21 cellular contexts compared by ENCODE assay signal in genomic region chr2:207663870-207664545, GRCh38. TPM values are rescaled to one million over a fixed set of nuclear protein-coding genes. Genes with fewer than 3 reads are reported as not detected.
DNase-seq lines count a peak whose midpoint lies in the region; ATAC-seq, FAIRE-seq and TF ChIP-seq lines count a peak whose summit lies in the region.
"Had no signal": no experiment of that assay in that cellular context is flagged by ENCODE, and none has a peak within 500 bp of the region (broad histone marks: within the 10 kb centered on the region; RNA-seq: fewer than 3 reads in every experiment).

No MANE protein-coding gene starts in this region.

- H3K4me3 ChIP-seq in LNCaP clone FGC (ENCODE audit: low read depth, low read length), result no peak overlapping the region
- H3K4me3 ChIP-seq in GM12878, result peak overlapping the region; percentile 42
- H3K4me3 ChIP-seq: BLaER1, GM23248, heart right ventricle, psoas muscle, upper lobe of left lung had no signal

- no peak overlapping the region for H3K27ac Mint-ChIP-seq in nephron progenitor cell
- H3K27ac Mint-ChIP-seq: effector memory CD8-positive, alpha-beta T cell had no signal

- peaks cover 10% of the 10 kb centered on the region for H3K4me1 ChIP-seq in GM12878 (ENCODE audit: control insufficient read depth, insufficient read depth, low read length)
- H3K4me1 ChIP-seq: heart right ventricle, psoas muscle, upper lobe of left lung had no signal

- H3K27me3 ChIP-seq in GM12878 (replicated peaks in 1 of 2; ENCODE audit: control insufficient read depth in 2 of 2, insufficient read depth in 2 of 2, low read length in 1 of 2), result no peaks in the 10 kb centered on the region
- H3K27me3 ChIP-seq: BLaER1, heart right ventricle, upper lobe of left lung had no signal

- no peak for FAIRE-seq in GM12878 (lab: Jason Lieb, UNC)
- FAIRE-seq: RCC 7860 had no signal

- H2AFZ ChIP-seq in GM12878 (ENCODE audit: control insufficient read depth, low read depth, low read length), result peak overlapping the region; percentile 83
- H2AFZ ChIP-seq: GM23248 had no signal

- CTCF ChIA-PET in GM12878 (lab: Yijun Ruan, JAX), result interaction anchor here (1.2 to 3.3 kb wide), 4 partner anchors 37 to 400 kb away, joined by 3 to 17 read pairs (median 3); partner anchors contain the start of gene METTL21A

- 49% methylated on average over 4 of the region's 5 CpGs for WGBS in GM12878 (ENCODE audit: insufficient coverage, insufficient replicate concordance, low lambda C conversion rate, missing lambda C conversion rate)

- in situ Hi-C loops in GM12878 (cut with MboI), result no loop called here

- H3K4me2 ChIP-seq in GM12878 (ENCODE audit: control insufficient read depth, insufficient read depth), result peak overlapping the region; percentile 64
- H3K4me2 ChIP-seq: BLaER1 had no signal

- TSS peak; percentile 71 for BruUV-seq in GM12878 (replicated peaks; lab: Mats Ljungman, UMichigan)

- no peaks in the 10 kb centered on the region for H3K36me3 ChIP-seq in GM12878 (ENCODE audit: control insufficient read depth in 2 of 2, insufficient read depth in 2 of 2, low read length in 1 of 2)
- H3K36me3 ChIP-seq: BLaER1, heart right ventricle, upper lobe of left lung had no signal

- no peaks in the 10 kb centered on the region for H4K20me1 ChIP-seq in GM12878 (ENCODE audit: control insufficient read depth, insufficient read depth)
- H4K20me1 ChIP-seq: BLaER1 had no signal

- TF ChIP-seq CTCF in LNCaP clone FGC (IDR thresholded peaks at IDR 0.05; ENCODE audit: control insufficient read depth, extremely low read depth, insufficient read depth) (no peak), GM12878 (IDR thresholded peaks at IDR 0.05 in 2 of 3, conservative IDR thresholded peaks at IDR 0.05 in 1 of 3; ENCODE audit: control insufficient read depth in 2 of 3, extremely low read depth in 1 of 3, insufficient read depth in 1 of 3, low read depth in 3 of 3, low read length in 3 of 3) (no peak), nephron progenitor cell (IDR thresholded peaks at IDR 0.05) (no peak)

- POLR2A ChIA-PET in GM12878 (lab: Charles Lee), result interaction anchor here (0.8 to 1.1 kb wide), 5 partner anchors 30 to 56 kb away, joined by 3 read pairs; partner anchors contain the start of gene METTL21A

- no peak for TF ChIP-seq POLR2A in GM12878 (IDR thresholded peaks at IDR 0.05; ENCODE audit: low read depth, low read length)

- SMC1A ChIA-PET in GM12878 (lab: Charles Lee; ENCODE audit: uncharacterized antibody, unreplicated experiment), result interaction anchor here (1.2 to 1.9 kb wide), 6 partner anchors 37 to 73 kb away, joined by 3 to 7 read pairs (median 4); no protein-coding TSS in a partner anchor

- H3K9me3 Mint-ChIP-seq in nephron progenitor cell, result no peaks in the 10 kb centered on the region
- H3K9me3 Mint-ChIP-seq: effector memory CD8-positive, alpha-beta T cell had no signal

- H3K79me2 ChIP-seq in GM12878 (ENCODE audit: control insufficient read depth, insufficient read depth, low read length), result peaks cover 5% of the 10 kb centered on the region; the same call in 1 of the 2 replicates

- peak overlapping the region; percentile 61 for H3K27ac ChIP-seq in GM12878 (ENCODE audit: control insufficient read depth, insufficient read depth)
- H3K27ac ChIP-seq: BLaER1, GM23248, heart right ventricle, psoas muscle, upper lobe of left lung had no signal

- no peak for TF ChIP-seq RAD21 in GM12878 (IDR thresholded peaks at IDR 0.05; ENCODE audit: insufficient read depth, low read depth, low read length)

- H3K4me1 Mint-ChIP-seq in nephron progenitor cell, result peaks cover 9% of the 10 kb centered on the region

- no peak overlapping the region; the same call in 1 of the 2 replicates for H3K9ac ChIP-seq in GM12878 (ENCODE audit: control insufficient read depth, insufficient read depth, low read length)
- H3K9ac ChIP-seq: BLaER1, GM23248 had no signal

- peaks cover 3% of the 10 kb centered on the region for H3K27me3 Mint-ChIP-seq in nephron progenitor cell (ENCODE audit: low read depth, poor library complexity)
- H3K27me3 Mint-ChIP-seq: effector memory CD8-positive, alpha-beta T cell had no signal

- H3K36me3 Mint-ChIP-seq in nephron progenitor cell (ENCODE audit: low read depth), result no peaks in the 10 kb centered on the region

- RAD21 ChIA-PET in GM12878 (lab: Charles Lee; ENCODE audit: unreplicated experiment), result interaction anchor here (1.0 to 2.3 kb wide), 5 partner anchors 12 to 58 kb away, joined by 3 to 10 read pairs (median 4); partner anchors contain the start of gene CCNYL1

- TF ChIP-seq EP300 in GM12878 (IDR thresholded peaks at IDR 0.05; ENCODE audit: borderline replicate concordance in 1 of 2, control insufficient read depth in 1 of 2, low read depth in 2 of 2, low read length in 2 of 2), result no peak

- ATAC-seq in GM12878, result no peak
- no peak for ATAC-seq in GM18870 (IDR thresholded peaks at IDR 0.05; ENCODE audit: unreplicated experiment)
- ATAC-seq: effector memory CD8-positive, alpha-beta T cell; heart right ventricle; psoas muscle had no signal

- no peaks in the 10 kb centered on the region for H3K9me3 ChIP-seq in GM12878 (replicated peaks; ENCODE audit: control insufficient read depth, insufficient read depth, low read length)
- H3K9me3 ChIP-seq: BLaER1, heart right ventricle, psoas muscle, upper lobe of left lung had no signal

- intact Hi-C loops in GM12878 (cut with micrococcal nuclease; ENCODE audit: unreplicated experiment), result loop anchor here (2.0 kb wide), 1 partner anchor 133 kb away; no protein-coding TSS in a partner anchor

- H3K4me3 Mint-ChIP-seq in nephron progenitor cell, result no peak overlapping the region
- H3K4me3 Mint-ChIP-seq: effector memory CD8-positive, alpha-beta T cell had no signal

- DNase-seq in DMS79 treated with DMSO at 0.1 percent for 48 hours (lab: John Stamatoyannopoulos, UW) (peak; percentile 64), LNCaP clone FGC (ENCODE audit: low read depth) (peak; percentile 37), NCI-H2196 (lab: John Stamatoyannopoulos, UW; ENCODE audit: unreplicated experiment) (peak; percentile 33), GM12878 (ENCODE audit: low read depth, low spot score) (no peak), nephron progenitor cell (no peak), mucosa of gallbladder (ENCODE audit: low spot score) (no peak)
- DNase-seq in activated CD4-positive, CD25-positive, alpha-beta regulatory T cell (lab: John Stamatoyannopoulos, UW), result no peak
- DNase-seq: activated effector memory CD4-positive, alpha-beta T cell treated with Interleukin-2 at 50 U/mL for 16 hours; amniotic stem cell; central memory CD4-positive, alpha-beta T cell; effector memory CD8-positive, alpha-beta T cell; GM23248; heart right ventricle; islet precursor cell; mesenchymal stem cell; psoas muscle; stimulated activated naive CD4-positive, alpha-beta T cell; upper lobe of left lung had no signal

TF ChIP-seq in GM12878, 131 proteins besides CTCF, POLR2A, EP300 and RAD21:
- TF ChIP-seq ZNF384 (IDR thresholded peaks at IDR 0.05; ENCODE audit: borderline replicate concordance, low read depth, low read length) (no peak), PKNOX1 (IDR thresholded peaks at IDR 0.05) (no peak), SPI1 (IDR thresholded peaks at IDR 0.05; ENCODE audit: borderline replicate concordance, insufficient read depth, low read depth, low read length) (peak; percentile 31; the same call in 1 of the 2 replicates)

RNA-seq across cellular contexts. Expression of gene METTL21A, which starts 38.8 kb away (rescaled TPM):
- total RNA-seq in GM12878 (2013; cell fraction: nucleolus; rRNA removed), result 48.2 and 50.3 TPM in 2 replicates
- total RNA-seq in GM12878 (2014; rRNA removed) (25.6 and 42.9 TPM in 2 replicates), GM12878 (2014; rRNA removed; fragmentation: Illumina TruSeq; extraction: Trizol) (31.3 and 32.8 TPM in 2 replicates), GM12878 (2021) (20.2 and 22.6 TPM in 2 replicates), mucosa of gallbladder (12.4 TPM)
- polyA plus RNA-seq in GM12878 (2011; ENCODE audit: low read depth), result 11.0 TPM
- polyA plus RNA-seq in GM12878 (2011; rRNA removed) (32.8 and 43.6 TPM in 2 replicates), GM12878 (2014; fragmentation: Illumina TruSeq; extraction: Trizol) (24.0 and 26.0 TPM in 2 replicates), GM12878 (2014; fragmentation: Nextera tagmentation; extraction: Ambion mirVana) (10 to 100 TPM in 1 of 2 experiments, 1 to 10 TPM in 1; 6.8 to 13.9 TPM), GM12878 (2014; rRNA removed) (29.5 and 34.1 TPM in 2 replicates), GM12878 (2016; fragmentation: Nextera tagmentation; extraction: Ambion mirVana) (10 to 100 TPM; 39.1 to 41.7 TPM)
- polyA plus RNA-seq in GM12878 (2011; cell fraction: cytosol; rRNA removed), result 25.3 and 28.3 TPM in 2 replicates
- polyA plus RNA-seq in GM12878 (2011; cell fraction: nucleus; rRNA removed), result 10.3 and 14.0 TPM in 2 replicates
- 14.5 and 18.4 TPM in 2 replicates for polyA plus RNA-seq in GM12878 (2012)
- 15.4 and 17.0 TPM in 2 replicates for polyA minus RNA-seq in GM12878 (2011; rRNA and poly(A)+ RNA removed)
- polyA minus RNA-seq in GM12878 (2011; cell fraction: cytosol; rRNA and poly(A)+ RNA removed), result 7.4 and 8.4 TPM in 2 replicates
- 7.6 and 13.5 TPM in 2 replicates for polyA minus RNA-seq in GM12878 (2011; cell fraction: nucleus; rRNA and poly(A)+ RNA removed)

RNA-seq across cellular contexts. Expression of gene CCNYL1, which starts 47.4 kb away (rescaled TPM):
- total RNA-seq in GM12878 (2013; cell fraction: nucleolus; rRNA removed), result 8.3 and 11.0 TPM in 2 replicates
- 3.6 and 4.0 TPM in 2 replicates for total RNA-seq in GM12878 (2014; rRNA removed)
- total RNA-seq in GM12878 (2014; rRNA removed; fragmentation: Illumina TruSeq; extraction: Trizol), result 5.9 and 6.4 TPM in 2 replicates
- 6.8 and 8.0 TPM in 2 replicates for total RNA-seq in GM12878 (2021)
- polyA plus RNA-seq in GM12878 (2011; ENCODE audit: low read depth), result 2.3 TPM
- 12.3 and 17.8 TPM in 2 replicates for polyA plus RNA-seq in GM12878 (2011; rRNA removed)
- polyA plus RNA-seq in GM12878 (2011; cell fraction: cytosol; rRNA removed), result 6.0 and 6.8 TPM in 2 replicates
- polyA plus RNA-seq in GM12878 (2011; cell fraction: nucleus; rRNA removed), result 6.1 and 8.9 TPM in 2 replicates
- 3.7 and 3.8 TPM in 2 replicates for polyA plus RNA-seq in GM12878 (2012)
- polyA plus RNA-seq in GM12878 (2014; fragmentation: Illumina TruSeq; extraction: Trizol), result 9.5 and 13.9 TPM in 2 replicates
- 1 to 10 TPM; 2.4 to 3.7 TPM for polyA plus RNA-seq in GM12878 (2014; fragmentation: Nextera tagmentation; extraction: Ambion mirVana)
- 6.4 and 7.4 TPM in 2 replicates for polyA plus RNA-seq in GM12878 (2014; rRNA removed)
- polyA plus RNA-seq in GM12878 (2016; fragmentation: Nextera tagmentation; extraction: Ambion mirVana), result 1 to 10 TPM; 1.8 to 5.9 TPM
- 6.8 and 7.6 TPM in 2 replicates for polyA minus RNA-seq in GM12878 (2011; rRNA and poly(A)+ RNA removed)
- 2.7 and 7.5 TPM in 2 replicates for polyA minus RNA-seq in GM12878 (2011; cell fraction: cytosol; rRNA and poly(A)+ RNA removed)
- 5.7 and 9.5 TPM in 2 replicates for polyA minus RNA-seq in GM12878 (2011; cell fraction: nucleus; rRNA and poly(A)+ RNA removed)
- 9.7 TPM for total RNA-seq in mucosa of gallbladder

Comparison
In these comparisons a context has a peak if more than half of its experiments do, and no peak if none do; other contexts are left out.
1. DNase-seq: peak in DMS79 treated with DMSO at 0.1 percent for 48 hours (single experiment), LNCaP clone FGC (single experiment) and NCI-H2196 (single experiment); none in GM12878 (single experiment), nephron progenitor cell (single experiment), activated CD4-positive, CD25-positive, alpha-beta regulatory T cell (0 of 4) and mucosa of gallbladder (single experiment).